ENCODE assay signal across 18 cellular contexts in the genomic region with DNA sequence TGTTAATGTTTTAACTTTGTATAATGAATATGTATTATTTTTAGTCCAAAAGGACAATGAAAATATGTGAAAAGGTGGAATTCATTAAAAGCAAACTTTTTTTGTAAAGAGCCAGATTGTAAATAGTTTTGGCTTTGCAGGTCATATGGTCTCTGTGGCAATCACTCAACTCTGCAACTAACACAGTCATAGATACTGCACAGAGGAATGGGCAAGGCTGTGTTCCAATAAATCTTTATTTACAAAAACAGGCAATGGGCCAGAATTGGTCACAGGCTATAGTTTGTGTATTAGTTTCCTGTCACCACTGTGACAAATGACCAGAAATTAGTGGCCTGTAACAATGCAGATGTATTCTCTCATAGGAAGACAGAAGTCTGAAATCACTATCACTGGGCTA.
"Had no signal": no experiment of that assay in that cellular context is flagged by ENCODE, and none has a peak within 500 bp of the region (broad histone marks: within the 10 kb centered on the region; RNA-seq: fewer than 3 reads in every experiment).

No MANE protein-coding gene starts in this region.

- DNase-seq: IMR-90; Kasumi-1; MM.1S; NCI-H1048; NCI-H1105; NCI-H1436 treated with DMSO at 0.1 percent for 48 hours; NCI-H187 treated with DMSO at 0.1 percent for 48 hours; NCI-H446 treated with DMSO at 0.1 percent for 48 hours; NCI-H510A treated with DMSO at 0.1 percent for 48 hours; NCI-H526; NK-92 treated with Interleukin-12 subunit alpha and Interleukin-12 subunit beta, amount 100 ng/mL, for 24 hours; SK-N-SH; SW 1271; T-cell had no signal

- H3K27ac ChIP-seq: KMS-11, RWPE1 had no signal

- ATAC-seq: Panc1, PC-3, T-cell had no signal

- H3K4me2 ChIP-seq: KMS-11, SK-N-SH had no signal

- H3K9ac ChIP-seq: KMS-11, SK-N-SH had no signal

- H3K9me3 ChIP-seq: SK-N-SH had no signal
